ENCODE assay signal across 13 cellular contexts in the genomic region with DNA sequence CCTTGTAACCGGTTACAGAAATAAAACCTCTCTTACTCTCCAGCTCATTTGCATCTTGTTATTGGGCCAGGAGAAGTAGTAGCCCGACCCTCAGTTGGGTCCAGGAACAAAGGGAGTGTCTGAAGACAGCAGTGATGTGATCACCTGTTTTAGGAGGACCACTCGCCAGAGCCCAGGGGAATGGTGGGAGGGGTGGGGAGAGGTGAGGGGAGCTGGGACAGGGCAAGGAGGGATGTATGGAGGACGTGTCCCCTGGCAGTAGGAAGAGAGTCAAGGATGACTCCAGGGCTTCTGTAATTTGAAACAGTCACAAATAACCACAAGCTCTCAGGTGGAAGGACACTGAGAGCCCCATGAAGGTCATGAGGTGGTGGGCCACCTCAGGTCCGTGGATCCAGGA. TPM values are rescaled to one million over a fixed set of nuclear protein-coding genes. Genes with fewer than 3 reads are reported as not detected.
DNase-seq lines count a peak whose midpoint lies in the region; ATAC-seq and TF ChIP-seq lines count a peak whose summit lies in the region.
"Had no signal": no experiment of that assay in that cellular context is flagged by ENCODE, and none has a peak within 500 bp of the region (broad histone marks: within the 10 kb centered on the region; RNA-seq: fewer than 3 reads in every experiment).

No MANE protein-coding gene starts in this region.

- H3K27ac Mint-ChIP-seq in T-helper 2 cell treated with Interferon-gamma antibody and Interleukin-4, amounts not matched to agents 5 μg/mL and 100 μg/mL, for 36 hours = peak overlapping the region; percentile 76
- peak overlapping the region; percentile 3 for H3K27ac Mint-ChIP-seq in CD8-positive, alpha-beta T cell
- peak overlapping the region; percentile 81 for H3K27ac Mint-ChIP-seq in activated naive CD8-positive, alpha-beta T cell treated with anti-CD3 and anti-CD28 coated beads, Interleukin-2, amount 10 ng/mL, durations not matched to agents 7 days and 5 days
- peak overlapping the region; percentile 85 to 93 for H3K27ac Mint-ChIP-seq in natural killer cell treated with Interleukin-12 subunit alpha and Interleukin-12 subunit beta and Interleukin-15 and Interleukin-18, amount 100 ng/mL, for 72 hours

- peaks cover 4% of the 10 kb centered on the region for H3K27me3 ChIP-seq in CD8-positive, alpha-beta T cell (ENCODE audit: insufficient read depth, low read length)
- H3K27me3 ChIP-seq: adrenal gland, transverse colon had no signal

- no peaks in the 10 kb centered on the region for H3K9me3 ChIP-seq in CD8-positive, alpha-beta T cell (ENCODE audit: low read length)
- H3K9me3 ChIP-seq: adrenal gland, transverse colon had no signal

- peaks cover 27% of the 10 kb centered on the region for H3K4me1 Mint-ChIP-seq in T-helper 2 cell treated with Interferon-gamma antibody and Interleukin-4, amounts not matched to agents 5 μg/mL and 100 μg/mL, for 36 hours (ENCODE audit: low read depth)
- H3K4me1 Mint-ChIP-seq in CD8-positive, alpha-beta T cell (ENCODE audit: low read depth) = peaks cover 39% of the 10 kb centered on the region
- H3K4me1 Mint-ChIP-seq in activated naive CD8-positive, alpha-beta T cell treated with anti-CD3 and anti-CD28 coated beads, Interleukin-2, amount 10 ng/mL, durations not matched to agents 7 days and 5 days = peaks cover 27% of the 10 kb centered on the region
- H3K4me1 Mint-ChIP-seq in natural killer cell treated with Interleukin-12 subunit alpha and Interleukin-12 subunit beta and Interleukin-15 and Interleukin-18, amount 100 ng/mL, for 72 hours (ENCODE audit: low read depth in 2 of 2) = peaks cover 34 to 35% of the 10 kb centered on the region in 2 donors

- POLR2A ChIA-PET in CD8-positive, alpha-beta T cell (lab: Charles Lee) = interaction anchor here (1.5 kb wide), 1 partner anchor 8 kb away, joined by 5 read pairs; no protein-coding TSS in a partner anchor
- POLR2A ChIA-PET in activated naive CD8-positive, alpha-beta T cell treated with anti-CD3 and anti-CD28 coated beads, Interleukin-2, amount 10 ng/mL, durations not matched to agents 7 days and 5 days (lab: Charles Lee) = interaction anchor here (1.2 to 1.9 kb wide), 2 partner anchors 8 to 18 kb away, joined by 3 to 6 read pairs; no protein-coding TSS in a partner anchor

- peaks cover 22% of the 10 kb centered on the region for H3K27me3 Mint-ChIP-seq in T-helper 2 cell treated with Interferon-gamma antibody and Interleukin-4, amounts not matched to agents 5 μg/mL and 100 μg/mL, for 36 hours (ENCODE audit: low read depth)
- peaks cover 10% of the 10 kb centered on the region for H3K27me3 Mint-ChIP-seq in CD8-positive, alpha-beta T cell (ENCODE audit: low read depth)
- peaks cover 14% of the 10 kb centered on the region for H3K27me3 Mint-ChIP-seq in activated naive CD8-positive, alpha-beta T cell treated with anti-CD3 and anti-CD28 coated beads, Interleukin-2, amount 10 ng/mL, durations not matched to agents 7 days and 5 days
- H3K27me3 Mint-ChIP-seq in natural killer cell treated with Interleukin-12 subunit alpha and Interleukin-12 subunit beta and Interleukin-15 and Interleukin-18, amount 100 ng/mL, for 72 hours = peaks cover 10 to 13% of the 10 kb centered on the region in 2 donors

- ATAC-seq in CD8-positive, alpha-beta T cell = no peak
- ATAC-seq in activated naive CD8-positive, alpha-beta T cell treated with anti-CD3 and anti-CD28 coated beads, Interleukin-2, amount 10 ng/mL, durations not matched to agents 7 days and 5 days (ENCODE audit: low read depth) = no peak
- no peak for ATAC-seq in natural killer cell treated with Interleukin-12 subunit alpha and Interleukin-12 subunit beta and Interleukin-15 and Interleukin-18, amount 100 ng/mL, for 72 hours
- no peak for ATAC-seq in GM21381 (IDR thresholded peaks at IDR 0.05; ENCODE audit: unreplicated experiment)

- no peaks in the 10 kb centered on the region for H3K36me3 ChIP-seq in CD8-positive, alpha-beta T cell (ENCODE audit: insufficient read depth, low read length)
- H3K36me3 ChIP-seq: adrenal gland, transverse colon had no signal

- no peaks in the 10 kb centered on the region for H3K9me3 Mint-ChIP-seq in T-helper 2 cell treated with Interferon-gamma antibody and Interleukin-4, amounts not matched to agents 5 μg/mL and 100 μg/mL, for 36 hours
- no peaks in the 10 kb centered on the region for H3K9me3 Mint-ChIP-seq in CD8-positive, alpha-beta T cell
- H3K9me3 Mint-ChIP-seq in activated naive CD8-positive, alpha-beta T cell treated with anti-CD3 and anti-CD28 coated beads, Interleukin-2, amount 10 ng/mL, durations not matched to agents 7 days and 5 days = no peaks in the 10 kb centered on the region
- H3K9me3 Mint-ChIP-seq in natural killer cell treated with Interleukin-12 subunit alpha and Interleukin-12 subunit beta and Interleukin-15 and Interleukin-18, amount 100 ng/mL, for 72 hours = no peaks in the 10 kb centered on the region

- no peak overlapping the region for H3K4me3 ChIP-seq in CD8-positive, alpha-beta T cell (ENCODE audit: low read depth, low read length)
- H3K4me3 ChIP-seq: adrenal gland had no signal

- peaks cover 40% of the 10 kb centered on the region for H3K4me1 ChIP-seq in CD8-positive, alpha-beta T cell (ENCODE audit: insufficient read depth, low read length)

- CTCF ChIA-PET in CD8-positive, alpha-beta T cell (lab: Charles Lee) = no interaction called here

- no peak for DNase-seq in T-helper 2 cell treated with Interferon-gamma antibody and Interleukin-4, amounts not matched to agents 5 μg/mL and 100 μg/mL, for 36 hours (ENCODE audit: low spot score)
- DNase-seq in T-helper 2 cell (no peak), nucleus accumbens (lab: John Stamatoyannopoulos, UW) (no peak)
- peak in 1 of 7 experiments; percentile 8 for DNase-seq in CD8-positive, alpha-beta T cell
- DNase-seq in activated naive CD8-positive, alpha-beta T cell treated with anti-CD3 and anti-CD28 coated beads, Interleukin-2, amount 10 ng/mL, durations not matched to agents 7 days and 5 days = no peak
- no peak for DNase-seq in natural killer cell treated with Interleukin-12 subunit alpha and Interleukin-12 subunit beta and Interleukin-15 and Interleukin-18, amount 100 ng/mL, for 72 hours (ENCODE audit: low spot score)
- DNase-seq in effector CD8-positive, alpha-beta T cell (lab: John Stamatoyannopoulos, UW) = no peak
- DNase-seq: H7; NCI-H1694; stimulated activated CD4-positive, alpha-beta T cell treated with anti-CD3 and anti-CD28 coated beads, Interleukin-2, amount 100 ng/mL, for 48 hours; transverse colon had no signal

- intact Hi-C loops in CD8-positive, alpha-beta T cell (cut with DNase I, micrococcal nuclease) = no loop called here

- peak overlapping the region; percentile 76 for H3K4me3 Mint-ChIP-seq in T-helper 2 cell treated with Interferon-gamma antibody and Interleukin-4, amounts not matched to agents 5 μg/mL and 100 μg/mL, for 36 hours
- H3K4me3 Mint-ChIP-seq in CD8-positive, alpha-beta T cell = peak overlapping the region; percentile 55
- H3K4me3 Mint-ChIP-seq in activated naive CD8-positive, alpha-beta T cell treated with anti-CD3 and anti-CD28 coated beads, Interleukin-2, amount 10 ng/mL, durations not matched to agents 7 days and 5 days = peak overlapping the region; percentile 65
- peak overlapping the region; percentile 86 for H3K4me3 Mint-ChIP-seq in natural killer cell treated with Interleukin-12 subunit alpha and Interleukin-12 subunit beta and Interleukin-15 and Interleukin-18, amount 100 ng/mL, for 72 hours

- TF ChIP-seq CTCF in CD8-positive, alpha-beta T cell (IDR thresholded peaks at IDR 0.05) = no peak

- H3K27ac ChIP-seq in CD8-positive, alpha-beta T cell (ENCODE audit: low read depth, low read length) = no peak overlapping the region
- H3K27ac ChIP-seq: adrenal gland, transverse colon had no signal

- H3K36me3 Mint-ChIP-seq in T-helper 2 cell treated with Interferon-gamma antibody and Interleukin-4, amounts not matched to agents 5 μg/mL and 100 μg/mL, for 36 hours (ENCODE audit: low read depth) = peaks cover 2% of the 10 kb centered on the region
- H3K36me3 Mint-ChIP-seq in CD8-positive, alpha-beta T cell = peaks cover 8% of the 10 kb centered on the region
- no peaks in the 10 kb centered on the region for H3K36me3 Mint-ChIP-seq in activated naive CD8-positive, alpha-beta T cell treated with anti-CD3 and anti-CD28 coated beads, Interleukin-2, amount 10 ng/mL, durations not matched to agents 7 days and 5 days
- no peaks in the 10 kb centered on the region for H3K36me3 Mint-ChIP-seq in natural killer cell treated with Interleukin-12 subunit alpha and Interleukin-12 subunit beta and Interleukin-15 and Interleukin-18, amount 100 ng/mL, for 72 hours

RNA-seq across cellular contexts. Expression of gene PCMTD2, which starts 1.4 kb away (rescaled TPM):
- total RNA-seq in CD8-positive, alpha-beta T cell = 10 to 100 TPM; 56.3 to 64.1 TPM
- total RNA-seq in activated naive CD8-positive, alpha-beta T cell treated with anti-CD3 and anti-CD28 coated beads, Interleukin-2, amount 10 ng/mL, durations not matched to agents 7 days and 5 days = 10 to 100 TPM; 74.5 to 83.1 TPM
- total RNA-seq in natural killer cell treated with Interleukin-12 subunit alpha and Interleukin-12 subunit beta and Interleukin-15 and Interleukin-18, amount 100 ng/mL, for 72 hours = 10 to 100 TPM; 17.4 to 21.8 TPM

Comparison
In these comparisons a context has a peak if more than half of its experiments do, and no peak if none do; other contexts are left out.
1. H3K27ac Mint-ChIP-seq: peak in every context shown above with its lines; median percentile 89 in natural killer cell treated with Interleukin-12 subunit alpha and Interleukin-12 subunit beta and Interleukin-15 and Interleukin-18, amount 100 ng/mL, for 72 hours; 81 in activated naive CD8-positive, alpha-beta T cell treated with anti-CD3 and anti-CD28 coated beads, Interleukin-2, amount 10 ng/mL, durations not matched to agents 7 days and 5 days; 76 in T-helper 2 cell treated with Interferon-gamma antibody and Interleukin-4, amounts not matched to agents 5 μg/mL and 100 μg/mL, for 36 hours; 3 in CD8-positive, alpha-beta T cell.